In genomic region chr6:147203311-147204059, GRCh38 we compare ENCODE assay signal across 8 cellular contexts. TPM values are rescaled to one million over a fixed set of nuclear protein-coding genes. Genes with fewer than 3 reads are reported as not detected.
DNase-seq lines count a peak whose midpoint lies in the region; ATAC-seq and TF ChIP-seq lines count a peak whose summit lies in the region.

No MANE protein-coding gene starts in this region.

- H3K4me2 ChIP-seq in mesendoderm (ENCODE audit: low read length), result peak overlapping the region; percentile 50

- peak overlapping the region; percentile 96 for H3K27ac ChIP-seq in mesendoderm (ENCODE audit: low read depth, low read length)

- H4K8ac ChIP-seq in mesendoderm (ENCODE audit: low read depth, low read length), result no peak overlapping the region

- H2BK120ac ChIP-seq in mesendoderm (ENCODE audit: low read depth, low read length), result peak overlapping the region; percentile 80

- peak overlapping the region; percentile 84 for H3K9ac ChIP-seq in mesendoderm (ENCODE audit: low read length)

- H2BK15ac ChIP-seq in mesendoderm (replicated peaks; ENCODE audit: low read depth), result no peak overlapping the region

- intact Hi-C loops in CD14-positive monocyte (cut with micrococcal nuclease), result loop anchor here in 1 of 2 donors (5.0 kb wide), 1 partner anchor 291 kb away; no protein-coding TSS in a partner anchor

- peak overlapping the region; percentile 91 to 99 for H3K4me3 Mint-ChIP-seq in CD14-positive monocyte
- peak overlapping the region; percentile 85 to 93 for H3K4me3 Mint-ChIP-seq in effector memory CD8-positive, alpha-beta T cell

- H3K79me2 ChIP-seq in mesendoderm (ENCODE audit: control insufficient read depth, insufficient read depth, low read length), result no peaks in the 10 kb centered on the region

- peak overlapping the region; percentile 99 for H3K18ac ChIP-seq in mesendoderm (ENCODE audit: low read length)

- H3K36me3 ChIP-seq in mesendoderm (ENCODE audit: control insufficient read depth, insufficient read depth, low read length), result no peaks in the 10 kb centered on the region

- no peak overlapping the region for H4K5ac ChIP-seq in mesendoderm (ENCODE audit: low read length)

- peaks cover 3% of the 10 kb centered on the region for H3K79me1 ChIP-seq in mesendoderm (ENCODE audit: low read length)

- peak overlapping the region; percentile 78 for H3K4ac ChIP-seq in mesendoderm (ENCODE audit: low read depth, low read length)

- peak; percentile 55 for DNase-seq in CD14-positive monocyte (ENCODE audit: low spot score)
- peak; percentile 79 for DNase-seq in NCI-H82 (lab: John Stamatoyannopoulos, UW)
- peak; percentile 49 to 54 for DNase-seq in activated CD8-positive, alpha-beta memory T cell treated with anti-CD3 and anti-CD28 coated beads for 1 hour (ENCODE audit: extremely low read depth in 1 of 2, low read depth in 1 of 2)
- DNase-seq in effector memory CD8-positive, alpha-beta T cell, result peak; percentile 63 to 73 (median 64)
- peak; percentile 80 for DNase-seq in mesendoderm
- DNase-seq in stimulated activated CD8-positive, alpha-beta memory T cell treated with anti-CD3 and anti-CD28 coated beads, Interleukin-12 subunit alpha, Interleukin-12 subunit beta, amount 100 ng/mL, for 4 hours (ENCODE audit: low read depth), result peak; percentile 64

- no CpG with 5 or more reads among the region's 74 CpGs for WGBS in mesendoderm (ENCODE audit: extremely low coverage, insufficient coverage, low lambda C conversion rate)

- peak overlapping the region; percentile 92 to 98 (median 95) for H3K27ac Mint-ChIP-seq in CD14-positive monocyte
- H3K27ac Mint-ChIP-seq in effector memory CD8-positive, alpha-beta T cell, result peak overlapping the region; percentile 92 to 96

- no peak for TF ChIP-seq CTCF in CD14-positive monocyte (IDR thresholded peaks at IDR 0.05)

- ATAC-seq in GM19372 (IDR thresholded peaks at IDR 0.05; ENCODE audit: low read depth, unreplicated experiment) (peak; percentile 49), HG03520 (IDR thresholded peaks at IDR 0.05; ENCODE audit: unreplicated experiment) (peak; percentile 44)
- ATAC-seq in effector memory CD8-positive, alpha-beta T cell (replicated peaks), result peak; percentile 73

- peak overlapping the region; percentile 74 for H3K4me3 ChIP-seq in mesendoderm (ENCODE audit: low read length)

- H3K56ac ChIP-seq in mesendoderm (ENCODE audit: low read length), result peak overlapping the region; percentile 98

- H2AK5ac ChIP-seq in mesendoderm (ENCODE audit: low read length), result no peak overlapping the region

- H2BK5ac ChIP-seq in mesendoderm (ENCODE audit: low read length), result no peak overlapping the region

- no peaks in the 10 kb centered on the region for H3K4me1 ChIP-seq in mesendoderm (ENCODE audit: control insufficient read depth, low read depth, low read length)

- peaks cover 39% of the 10 kb centered on the region for H3K4me1 Mint-ChIP-seq in CD14-positive monocyte
- H3K4me1 Mint-ChIP-seq in effector memory CD8-positive, alpha-beta T cell (ENCODE audit: low read depth in 2 of 2), result peaks cover 25 to 36% of the 10 kb centered on the region in 2 donors

- H3K36me3 Mint-ChIP-seq in CD14-positive monocyte, result peaks cover 0 to 1% of the 10 kb centered on the region in 2 donors
- peaks cover 26% of the 10 kb centered on the region for H3K36me3 Mint-ChIP-seq in effector memory CD8-positive, alpha-beta T cell (ENCODE audit: insufficient read depth)

- H3K9me3 Mint-ChIP-seq in CD14-positive monocyte, result no peaks in the 10 kb centered on the region
- no peaks in the 10 kb centered on the region for H3K9me3 Mint-ChIP-seq in effector memory CD8-positive, alpha-beta T cell

- H3K23ac ChIP-seq in mesendoderm (ENCODE audit: low read length), result no peak overlapping the region

- no peaks in the 10 kb centered on the region for H3K27me3 ChIP-seq in mesendoderm (ENCODE audit: insufficient read depth, low read length, poor library complexity)

- H3K27me3 Mint-ChIP-seq in CD14-positive monocyte (ENCODE audit: low read depth in 3 of 3), result peaks cover 0 to 2% (median 0%) of the 10 kb centered on the region in 3 donors
- H3K27me3 Mint-ChIP-seq in effector memory CD8-positive, alpha-beta T cell, result no peaks in the 10 kb centered on the region

RNA-seq across cellular contexts. Expression of gene STXBP5, which starts 0.7 kb away (rescaled TPM):
- 1 to 10 TPM; 1.5 to 2.0 TPM for polyA plus RNA-seq in CD14-positive monocyte
- polyA plus RNA-seq in mesendoderm (2013, experiment 1 of 2), result 5.5 TPM
- 5.3 TPM for polyA plus RNA-seq in mesendoderm (2013, experiment 2 of 2)

Comparison
In these comparisons a context has a peak if more than half of its experiments do, and no peak if none do; other contexts are left out.
1. Peak in every context shown above with its lines: DNase-seq, ATAC-seq, H3K4me3 ChIP-seq and H3K27ac ChIP-seq.